Comparison of ENCODE assay signal across 17 cellular contexts in genomic region chr4:69727924-69728323, GRCh38. TPM values are rescaled to one million over a fixed set of nuclear protein-coding genes. Genes with fewer than 3 reads are reported as not detected.
A peak's percentile ranks its signal among the peaks of the same experiment; 100 is the strongest.
DNase-seq lines count a peak whose midpoint lies in the region; ATAC-seq and TF ChIP-seq lines count a peak whose summit lies in the region.
"Had no signal": no experiment of that assay in that cellular context is flagged by ENCODE, and none has a peak within 500 bp of the region (broad histone marks: within the 10 kb centered on the region; RNA-seq: fewer than 3 reads in every experiment).

No MANE protein-coding gene starts in this region.

- H3K4me1 ChIP-seq in A673 (ENCODE audit: insufficient read depth, low read length, poor library complexity, severe bottlenecking) = peaks cover 61% of the 10 kb centered on the region
- H3K4me1 ChIP-seq in upper lobe of right lung = no peaks in the 10 kb centered on the region
- H3K4me1 ChIP-seq: BE2C, Caco-2 had no signal

- CTCF ChIA-PET in A673 (lab: Charles Lee) = no interaction called here

- no peaks in the 10 kb centered on the region for H3K36me3 ChIP-seq in A673 (ENCODE audit: insufficient read depth, low read length, poor library complexity, severe bottlenecking)
- H3K36me3 ChIP-seq in upper lobe of right lung = no peaks in the 10 kb centered on the region
- H3K36me3 ChIP-seq: BE2C had no signal

- in situ Hi-C loops in astrocyte of the spinal cord (cut with HindIII; ENCODE audit: low sequenced_read_pairs) = no loop called here

- intact Hi-C loops in A673 (cut with micrococcal nuclease; ENCODE audit: unreplicated experiment) = no loop called here
- intact Hi-C loops in upper lobe of right lung (cut with DNase I) = no loop called here

- ATAC-seq in HG02840 (IDR thresholded peaks at IDR 0.05; ENCODE audit: low FRiP score, unreplicated experiment) (no peak), upper lobe of right lung (no peak)
- ATAC-seq: CD8-positive, alpha-beta T cell had no signal

- POLR2A ChIA-PET in A673 (lab: Charles Lee; ENCODE audit: low non-redundant PET) = no interaction called here

- H3K9me3 Mint-ChIP-seq in osteocyte (ENCODE audit: unreplicated experiment) = peaks cover 7% of the 10 kb centered on the region
- H3K9me3 Mint-ChIP-seq: CD8-positive, alpha-beta T cell had no signal

- H3K4me3 ChIP-seq in A673 (ENCODE audit: low read depth, low read length, poor library complexity, severe bottlenecking) (no peak overlapping the region), astrocyte of the spinal cord (ENCODE audit: low read depth, low read length) (no peak overlapping the region), fibroblast of mammary gland (ENCODE audit: control insufficient read depth, low read depth, low read length) (no peak overlapping the region), upper lobe of right lung (no peak overlapping the region)

- no peaks in the 10 kb centered on the region for H3K27me3 Mint-ChIP-seq in osteocyte (ENCODE audit: unreplicated experiment)

- no peaks in the 10 kb centered on the region for H3K36me3 Mint-ChIP-seq in osteocyte (ENCODE audit: unreplicated experiment)

- DNase-seq in A673 (ENCODE audit: low spot score) (no peak), astrocyte of the spinal cord (ENCODE audit: low read depth, low spot score) (peak; percentile 21), fibroblast of mammary gland (ENCODE audit: low read depth) (peak; percentile 74), osteocyte (ENCODE audit: extremely low spot score, unreplicated experiment) (no peak), T1000 (lab: John Stamatoyannopoulos, UW) (no peak), upper lobe of right lung (no peak), AG08396 (ENCODE audit: low spot score) (no peak)
- DNase-seq: BE2C; Caco-2; CD8-positive, alpha-beta T cell; DND-41; GDM1; GOT3; H9 had no signal

- BruUV-seq in A673 (replicated peaks; lab: Mats Ljungman, UMichigan) = TSS peak; percentile 78

- H3K27ac Mint-ChIP-seq in osteocyte (ENCODE audit: unreplicated experiment) = peak overlapping the region; percentile 31
- H3K27ac Mint-ChIP-seq: CD8-positive, alpha-beta T cell; H9 had no signal

- H3K27ac ChIP-seq in A673 (ENCODE audit: low read depth, low read length, poor library complexity, severe bottlenecking) = peak overlapping the region; percentile 90
- H3K27ac ChIP-seq in upper lobe of right lung = no peak overlapping the region
- H3K27ac ChIP-seq: 22Rv1, C4-2B had no signal

- H3K27me3 ChIP-seq in A673 (replicated peaks; ENCODE audit: insufficient read depth, low read depth, low read length, poor library complexity) (no peaks in the 10 kb centered on the region), upper lobe of right lung (no peaks in the 10 kb centered on the region)
- H3K27me3 ChIP-seq: BE2C had no signal

- no peak overlapping the region for H3K4me3 Mint-ChIP-seq in osteocyte (ENCODE audit: unreplicated experiment)
- H3K4me3 Mint-ChIP-seq: CD8-positive, alpha-beta T cell; H9 had no signal

- H3K9me3 ChIP-seq in A673 (ENCODE audit: low read depth, low read length, poor library complexity, severe bottlenecking) (no peaks in the 10 kb centered on the region), upper lobe of right lung (no peaks in the 10 kb centered on the region)
- H3K9me3 ChIP-seq: BE2C, Caco-2 had no signal

- TF ChIP-seq CTCF in A673 (conservative IDR thresholded peaks at IDR 0.05; ENCODE audit: low read depth, low read length) (no peak), astrocyte of the spinal cord (IDR thresholded peaks at IDR 0.05; ENCODE audit: low read depth, low read length) (no peak), fibroblast of mammary gland (conservative IDR thresholded peaks at IDR 0.05; ENCODE audit: control insufficient read depth, insufficient read depth, low read depth, low read length) (no peak), osteocyte (IDR thresholded peaks at IDR 0.05) (no peak), upper lobe of right lung (IDR thresholded peaks at IDR 0.05) (no peak)

- peaks cover 69% of the 10 kb centered on the region for H3K4me1 Mint-ChIP-seq in osteocyte (ENCODE audit: unreplicated experiment)

RNA-seq across cellular contexts. Expression of gene SULT1B1, which starts 32.5 kb away (rescaled TPM):
- total RNA-seq in A673 (2021) (1.8 and 2.1 TPM in 2 replicates), osteocyte (0.50 and 1.2 TPM in 2 replicates), upper lobe of right lung (9.2 TPM)
- total RNA-seq: H9 had no signal

Comparison
In these comparisons a context has a peak if more than half of its experiments do, and no peak if none do; other contexts are left out.
1. DNase-seq: peak in astrocyte of the spinal cord (single experiment) and fibroblast of mammary gland (single experiment); none in A673 (single experiment), osteocyte (single experiment), T1000 (single experiment), upper lobe of right lung (single experiment) and AG08396 (single experiment).